In genomic region chr19:12052571-12053169, GRCh38 we compare ENCODE assay signal across 9 cellular contexts. TPM values are rescaled to one million over a fixed set of nuclear protein-coding genes. Genes with fewer than 3 reads are reported as not detected.
DNase-seq lines count a peak whose midpoint lies in the region; ATAC-seq and TF ChIP-seq lines count a peak whose summit lies in the region.
"Had no signal": no experiment of that assay in that cellular context is flagged by ENCODE, and none has a peak within 500 bp of the region (broad histone marks: within the 10 kb centered on the region; RNA-seq: fewer than 3 reads in every experiment).

TSS of gene ZNF878 (minus strand) at chr19:12052961. CDS start at chr19:12052801, 160 bp downstream.

- H3K4me3 ChIP-seq in esophagus squamous epithelium: peak within 1 kb of the TSS; percentile 63 to 79 (median 68)

- intact Hi-C loops in esophagus squamous epithelium (cut with DNase I): no loop called here

- no peaks in the 10 kb centered on the region for H3K9me3 ChIP-seq in esophagus squamous epithelium

- in situ Hi-C loops in GM18951 (cut with MboI; ENCODE audit: low sequenced_read_pairs, unreplicated experiment): no loop called here

- H3K36me3 ChIP-seq in esophagus squamous epithelium: no peaks in the 10 kb centered on the region

- ATAC-seq in HG03196 (IDR thresholded peaks at IDR 0.05; ENCODE audit: unreplicated experiment): peak; percentile 87

- peak within 1 kb of the TSS; percentile 71 to 77 (median 74) for H3K27ac ChIP-seq in esophagus squamous epithelium

- WGBS in esophagus squamous epithelium, 2 donors: 0% methylated on average over 4 to 11 of the region's 39 CpGs

- TF ChIP-seq CTCF in esophagus squamous epithelium (IDR thresholded peaks at IDR 0.05): no peak

- H3K27me3 ChIP-seq in esophagus squamous epithelium: no peaks in the 10 kb centered on the region

- DNase-seq in AML-193 (lab: John Stamatoyannopoulos, UW) (peak; percentile 93 to 96), NCI-H774 (lab: John Stamatoyannopoulos, UW) (peak; percentile 89), activated T-cell treated with anti-CD3 and anti-CD28 coated beads for 1 hour (ENCODE audit: low read depth) (peak; percentile 29), esophagus squamous epithelium (lab: John Stamatoyannopoulos, UW) (no peak), mucosa of gallbladder (ENCODE audit: low spot score) (peak; percentile 91)
- peak in 5 of 6 experiments; percentile 7 to 58 (median 27) for DNase-seq in stimulated activated naive CD4-positive, alpha-beta T cell (lab: John Stamatoyannopoulos, UW)

- H3K4me1 ChIP-seq in esophagus squamous epithelium: peaks cover 5 to 22% (median 12%) of the 10 kb centered on the region in 3 donors

- peak; percentile 97 for TF ChIP-seq POLR2A in GM18951 (IDR thresholded peaks at IDR 0.05; ENCODE audit: extremely low read depth, insufficient read depth, insufficient read length)
- peak in 3 of 4 donors; percentile 51 to 73 (median 53) for TF ChIP-seq POLR2A in esophagus squamous epithelium (IDR thresholded peaks at IDR 0.05)

RNA-seq across cellular contexts. Expression of gene ZNF878, which starts in this region (rescaled TPM):
- total RNA-seq in esophagus squamous epithelium: under 1 TPM in 3 of 4 donors, not detected in 1; 0.38 to 0.66 (median 0.47) TPM
- total RNA-seq in mucosa of gallbladder: 0.17 TPM
- total RNA-seq: HT1080 had no signal

Comparison
In these comparisons a context has a peak if more than half of its experiments do, and no peak if none do; other contexts are left out.
1. Peak in DNase-seq in mucosa of gallbladder; RNA of the gene not detected or under 1 TPM.